ENCODE assay signal across 1 cellular context in the genomic region with DNA sequence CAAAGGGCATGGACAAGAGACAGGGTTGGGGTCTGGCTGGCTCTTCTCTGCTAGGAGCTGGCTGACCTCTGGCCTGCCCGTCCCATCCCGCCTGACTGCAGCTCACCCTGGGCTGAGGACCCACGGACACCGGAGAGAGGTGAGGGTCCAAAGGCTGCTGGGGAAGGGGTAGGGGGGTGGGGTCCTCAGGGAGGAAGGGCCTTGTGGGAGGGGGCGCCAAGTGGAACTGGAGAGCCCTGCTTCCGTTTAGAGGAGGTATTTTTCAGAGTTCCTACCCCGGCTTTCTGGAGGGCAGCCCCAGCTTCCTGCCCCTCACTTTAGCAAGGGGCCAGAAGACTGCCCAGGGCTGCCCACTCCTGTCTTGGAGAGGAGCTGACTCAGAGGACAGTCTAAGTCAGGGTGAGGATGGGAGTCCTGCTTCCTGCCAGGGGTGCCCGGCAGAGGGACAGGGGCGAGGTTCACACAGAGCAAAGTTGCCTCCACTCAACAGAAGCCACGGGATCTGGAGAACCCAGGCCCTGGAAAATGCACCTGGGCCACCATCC.
A peak's percentile ranks its signal among the peaks of the same experiment; 100 is the strongest.
TF ChIP-seq lines count a peak whose summit lies in the region.

No MANE protein-coding gene starts in this region.

TF ChIP-seq in HepG2, 621 proteins besides CTCF, POLR2A, EP300 and RAD21:
- TF ChIP-seq SMARCE1 (IDR thresholded peaks at IDR 0.05; ENCODE audit: borderline replicate concordance) (no peak), HNF4A (CRISPR knock-in tag; IDR thresholded peaks at IDR 0.05) (peak; percentile 10; the same call in 1 of the 2 replicates), AKAP8 (CRISPR knock-in tag; IDR thresholded peaks at IDR 0.05) (no peak), ELF4 (CRISPR knock-in tag; IDR thresholded peaks at IDR 0.05; ENCODE audit: borderline replicate concordance) (no peak)
- TF ChIP-seq, protein P1, sequence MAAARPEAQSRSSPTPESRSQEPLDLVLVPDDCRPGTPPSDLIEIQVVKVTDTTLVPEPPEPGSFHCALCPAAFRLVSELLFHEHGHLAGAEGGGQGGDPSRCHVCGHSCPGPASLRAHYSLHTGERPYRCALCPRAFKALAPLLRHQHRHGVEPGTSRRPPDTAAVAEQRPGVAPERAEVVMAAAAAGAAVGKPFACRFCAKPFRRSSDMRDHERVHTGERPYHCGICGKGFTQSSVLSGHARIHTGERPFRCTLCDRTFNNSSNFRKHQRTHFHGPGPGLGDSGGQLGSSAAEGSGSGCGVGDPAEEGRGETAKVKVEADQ (CRISPR knock-in tag; IDR thresholded peaks at IDR 0.05; ENCODE audit: borderline replicate concordance): no peak
- TF ChIP-seq, protein P2, sequence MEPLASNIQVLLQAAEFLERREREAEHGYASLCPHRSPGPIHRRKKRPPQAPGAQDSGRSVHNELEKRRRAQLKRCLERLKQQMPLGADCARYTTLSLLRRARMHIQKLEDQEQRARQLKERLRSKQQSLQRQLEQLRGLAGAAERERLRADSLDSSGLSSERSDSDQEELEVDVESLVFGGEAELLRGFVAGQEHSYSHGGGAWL (CRISPR knock-in tag; IDR thresholded peaks at IDR 0.05): no peak
